ENCODE assay signal across 8 cellular contexts in the genomic region with DNA sequence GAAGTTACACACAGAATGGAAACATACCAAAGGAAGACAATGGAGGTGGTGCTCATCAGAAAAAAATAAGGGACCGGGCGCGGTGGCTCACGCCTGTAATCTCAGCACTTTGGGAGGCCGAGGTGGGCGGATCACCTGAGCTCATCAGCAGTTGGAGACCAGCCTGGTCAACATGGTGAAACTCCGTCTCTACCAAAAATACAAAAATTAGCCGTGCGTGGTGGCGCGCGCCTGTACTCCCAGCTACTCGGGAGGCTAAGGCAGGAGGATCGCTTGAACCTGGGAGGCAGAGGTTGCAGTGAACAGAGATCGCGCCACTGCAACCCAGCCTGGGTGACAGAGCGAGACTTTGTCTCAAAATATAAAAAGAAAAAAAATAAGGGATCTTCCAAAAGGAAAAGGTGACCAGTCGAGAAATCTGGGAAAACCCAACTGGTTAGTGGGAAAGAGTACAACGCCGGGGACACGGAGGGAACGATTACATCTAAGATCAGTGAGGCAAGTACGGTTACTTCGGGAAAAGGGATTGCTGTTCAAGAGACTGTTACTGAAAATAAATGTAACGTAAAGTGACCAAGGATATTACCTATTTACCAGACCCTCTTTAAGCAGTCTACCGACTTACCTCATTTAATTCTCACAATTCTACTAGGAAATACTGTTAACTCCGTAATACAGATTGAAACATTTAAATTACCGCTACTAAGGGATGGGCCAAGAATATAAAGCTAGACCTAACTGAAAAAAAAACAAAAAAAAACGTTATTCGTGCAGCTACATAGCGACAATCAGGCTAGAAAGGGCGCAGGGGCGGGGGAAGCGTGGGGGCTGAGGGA. TPM values are rescaled to one million over a fixed set of nuclear protein-coding genes. Genes with fewer than 3 reads are reported as not detected.
DNase-seq lines count a peak whose midpoint lies in the region; ATAC-seq and TF ChIP-seq lines count a peak whose summit lies in the region.

No MANE protein-coding gene starts in this region.

- H3K27ac Mint-ChIP-seq in activated CD4-positive, alpha-beta T cell treated with anti-CD3 and anti-CD28 coated beads, Interleukin-2, amount 10 ng/mL, durations not matched to agents 7 days and 5 days = peak overlapping the region; percentile 92
- peak overlapping the region; percentile 97 for H3K27ac Mint-ChIP-seq in glutamatergic neuron (ENCODE audit: unreplicated experiment)

- H3K4me3 Mint-ChIP-seq in activated CD4-positive, alpha-beta T cell treated with anti-CD3 and anti-CD28 coated beads, Interleukin-2, amount 10 ng/mL, durations not matched to agents 7 days and 5 days = peak overlapping the region; percentile 96
- peak overlapping the region; percentile 100 for H3K4me3 Mint-ChIP-seq in glutamatergic neuron (ENCODE audit: unreplicated experiment)

- TF ChIP-seq CTCF in glutamatergic neuron (IDR thresholded peaks at IDR 0.05; ENCODE audit: partially characterized antibody, unreplicated experiment) = no peak

- peaks cover 8 to 23% (median 18%) of the 10 kb centered on the region in 3 donors for H3K4me1 ChIP-seq in skeletal muscle tissue (ENCODE audit: control insufficient read depth in 3 of 3, insufficient read depth in 3 of 3, low read length in 3 of 3)

- no peaks in the 10 kb centered on the region for H3K27me3 Mint-ChIP-seq in activated CD4-positive, alpha-beta T cell treated with anti-CD3 and anti-CD28 coated beads, Interleukin-2, amount 10 ng/mL, durations not matched to agents 7 days and 5 days
- H3K27me3 Mint-ChIP-seq in glutamatergic neuron (ENCODE audit: unreplicated experiment) = peaks cover 4% of the 10 kb centered on the region

- no peaks in the 10 kb centered on the region for H3K9me3 Mint-ChIP-seq in activated CD4-positive, alpha-beta T cell treated with anti-CD3 and anti-CD28 coated beads, Interleukin-2, amount 10 ng/mL, durations not matched to agents 7 days and 5 days
- peaks cover 4% of the 10 kb centered on the region for H3K9me3 Mint-ChIP-seq in glutamatergic neuron (ENCODE audit: unreplicated experiment)

- peak overlapping the region; percentile 80 to 89 (median 84) for H3K9ac ChIP-seq in skeletal muscle tissue (ENCODE audit: low read depth in 1 of 3, low read length in 3 of 3)

- H3K36me3 Mint-ChIP-seq in activated CD4-positive, alpha-beta T cell treated with anti-CD3 and anti-CD28 coated beads, Interleukin-2, amount 10 ng/mL, durations not matched to agents 7 days and 5 days (ENCODE audit: low read depth) = peaks cover 43% of the 10 kb centered on the region
- H3K36me3 Mint-ChIP-seq in glutamatergic neuron (ENCODE audit: unreplicated experiment) = no peaks in the 10 kb centered on the region

- H3K27ac ChIP-seq in skeletal muscle tissue (ENCODE audit: low read depth, low read length) = peak overlapping the region; percentile 65

- no peaks in the 10 kb centered on the region for H3K9me3 ChIP-seq in skeletal muscle tissue (ENCODE audit: control insufficient read depth in 3 of 3, low read length in 3 of 3)

- CTCF ChIA-PET in activated CD4-positive, alpha-beta T cell treated with anti-CD3 and anti-CD28 coated beads, Interleukin-2, amount 10 ng/mL, durations not matched to agents 7 days and 5 days (lab: Charles Lee) = interaction anchor here (0.6 to 1.1 kb wide), 5 partner anchors 17 to 1308 kb away, joined by 3 to 5 read pairs (median 3); a partner anchor contains a TSS

- ATAC-seq in GM18511 (IDR thresholded peaks at IDR 0.05; ENCODE audit: unreplicated experiment) (no peak), GM21717 (IDR thresholded peaks at IDR 0.05; ENCODE audit: unreplicated experiment) (no peak)

- peaks cover 30% of the 10 kb centered on the region for H3K4me1 Mint-ChIP-seq in activated CD4-positive, alpha-beta T cell treated with anti-CD3 and anti-CD28 coated beads, Interleukin-2, amount 10 ng/mL, durations not matched to agents 7 days and 5 days
- peaks cover 23% of the 10 kb centered on the region for H3K4me1 Mint-ChIP-seq in glutamatergic neuron (ENCODE audit: low read depth, unreplicated experiment)

- peak overlapping the region; percentile 78 to 98 (median 88) for H3K4me3 ChIP-seq in skeletal muscle tissue (ENCODE audit: low read length in 3 of 3)

- DNase-seq in NCI-H345 treated with DMSO at 0.1 percent for 48 hours (lab: John Stamatoyannopoulos, UW; ENCODE audit: unreplicated experiment) = peak; percentile 53
- no peak for DNase-seq in NCI-H345 (lab: John Stamatoyannopoulos, UW)
- DNase-seq in activated CD4-positive, alpha-beta T cell treated with anti-CD3 and anti-CD28 coated beads, Interleukin-2, amount 10 ng/mL, durations not matched to agents 7 days and 5 days = no peak
- no peak for DNase-seq in glutamatergic neuron
- no peak for DNase-seq in SHP77 treated with DMSO at 0.1 percent for 48 hours (lab: John Stamatoyannopoulos, UW)

- POLR2A ChIA-PET in activated CD4-positive, alpha-beta T cell treated with anti-CD3 and anti-CD28 coated beads, Interleukin-2, amount 10 ng/mL, durations not matched to agents 7 days and 5 days (lab: Charles Lee) = no interaction called here

- no peaks in the 10 kb centered on the region for H3K27me3 ChIP-seq in skeletal muscle tissue (ENCODE audit: control insufficient read depth in 3 of 3, insufficient read depth in 3 of 3, low read length in 3 of 3)

- H3K36me3 ChIP-seq in skeletal muscle tissue (ENCODE audit: control insufficient read depth in 3 of 3, insufficient read depth in 3 of 3, low read length in 3 of 3) = peaks cover 17 to 35% (median 29%) of the 10 kb centered on the region in 3 donors

RNA-seq across cellular contexts. Expression of a gene that starts 0.8 kb away (rescaled TPM):
- total RNA-seq in activated CD4-positive, alpha-beta T cell treated with anti-CD3 and anti-CD28 coated beads, Interleukin-2, amount 10 ng/mL, durations not matched to agents 7 days and 5 days = 100 to 1,000 TPM; 186 to 228 TPM
- total RNA-seq in glutamatergic neuron (ENCODE audit: unreplicated experiment) (347 TPM), skeletal muscle tissue (293 TPM)

RNA-seq across cellular contexts. Expression of a gene that starts 1.1 kb away (rescaled TPM):
- total RNA-seq in activated CD4-positive, alpha-beta T cell treated with anti-CD3 and anti-CD28 coated beads, Interleukin-2, amount 10 ng/mL, durations not matched to agents 7 days and 5 days = under 1 TPM; 0.50 to 0.89 TPM
- total RNA-seq in glutamatergic neuron (ENCODE audit: unreplicated experiment) (not detected), skeletal muscle tissue (2.1 TPM)

RNA-seq across cellular contexts. Expression of a gene that starts 31.7 kb away (rescaled TPM):
- total RNA-seq in activated CD4-positive, alpha-beta T cell treated with anti-CD3 and anti-CD28 coated beads, Interleukin-2, amount 10 ng/mL, durations not matched to agents 7 days and 5 days = not detected
- total RNA-seq in glutamatergic neuron (ENCODE audit: unreplicated experiment) (not detected), skeletal muscle tissue (not detected)

RNA-seq across cellular contexts. Expression of a gene that starts 38.2 kb away (rescaled TPM):
- under 1 TPM in 1 of 2 experiments, not detected in 1; 0.52 TPM for total RNA-seq in activated CD4-positive, alpha-beta T cell treated with anti-CD3 and anti-CD28 coated beads, Interleukin-2, amount 10 ng/mL, durations not matched to agents 7 days and 5 days
- total RNA-seq in glutamatergic neuron (ENCODE audit: unreplicated experiment) (not detected), skeletal muscle tissue (not detected)

RNA-seq across cellular contexts. Expression of a gene that starts 41.8 kb away (rescaled TPM):
- total RNA-seq in activated CD4-positive, alpha-beta T cell treated with anti-CD3 and anti-CD28 coated beads, Interleukin-2, amount 10 ng/mL, durations not matched to agents 7 days and 5 days = 10 to 100 TPM; 33.2 to 33.6 TPM
- 35.4 TPM for total RNA-seq in glutamatergic neuron (ENCODE audit: unreplicated experiment)
- total RNA-seq in skeletal muscle tissue = 20.4 TPM
